Comparison of ENCODE assay signal across 8 cellular contexts in genomic region chr19:19032420-19033175, GRCh38. TPM values are rescaled to one million over a fixed set of nuclear protein-coding genes. Genes with fewer than 3 reads are reported as not detected.
A peak's percentile ranks its signal among the peaks of the same experiment; 100 is the strongest.
DNase-seq lines count a peak whose midpoint lies in the region; ATAC-seq and TF ChIP-seq lines count a peak whose summit lies in the region.

No MANE protein-coding gene starts in this region.

- peak overlapping the region; percentile 83 for H3K27ac Mint-ChIP-seq in activated T-cell treated with anti-CD3 and anti-CD28 coated beads, Interleukin-2, amount 50 U/mL, for 72 hours
- H3K27ac Mint-ChIP-seq in naive thymus-derived CD8-positive, alpha-beta T cell = peak overlapping the region; percentile 57 to 99 (median 95)
- H3K27ac Mint-ChIP-seq in stimulated activated memory B cell treated with anti-CD40 and anti-IgM and Interleukin-4, amounts not matched to agents 10 μg/mL and 1 μg/mL and 100 μg/mL, for 72 hours = peak overlapping the region; percentile 67

- DNase-seq in PC-9 (peak in 1 of 2 experiments; percentile 18), fibroblast of peridontal ligament (ENCODE audit: extremely low read depth) (peak; percentile 90)
- peak; percentile 81 to 93 for DNase-seq in activated T-cell treated with anti-CD3 and anti-CD28 coated beads, Interleukin-2, amount 50 U/mL, for 72 hours
- DNase-seq in naive thymus-derived CD8-positive, alpha-beta T cell = peak; percentile 69 to 94 (median 84)

- H3K4me2 ChIP-seq in BLaER1 (peak overlapping the region; percentile 84), PC-9 (peak overlapping the region; percentile 76)

- peak overlapping the region; percentile 88 for H3K4me3 ChIP-seq in BLaER1
- peak overlapping the region; percentile 94 for H3K4me3 ChIP-seq in HUES48 (ENCODE audit: low read depth, low read length)
- peak overlapping the region; percentile 70 for H3K4me3 ChIP-seq in PC-9

- TF ChIP-seq CTCF in PC-9 (conservative IDR thresholded peaks at IDR 0.05) = no peak; the same call in 1 of the 2 replicates

- H2AFZ ChIP-seq in PC-9 = peak overlapping the region; percentile 80

- H3K9ac ChIP-seq in BLaER1 = peak overlapping the region; percentile 94
- peak overlapping the region; percentile 78 for H3K9ac ChIP-seq in HUES48 (ENCODE audit: low read depth, low read length)

- H3K9me3 Mint-ChIP-seq in activated T-cell treated with anti-CD3 and anti-CD28 coated beads, Interleukin-2, amount 50 U/mL, for 72 hours = no peaks in the 10 kb centered on the region
- H3K9me3 Mint-ChIP-seq in naive thymus-derived CD8-positive, alpha-beta T cell = no peaks in the 10 kb centered on the region
- H3K9me3 Mint-ChIP-seq in stimulated activated memory B cell treated with anti-CD40 and anti-IgM and Interleukin-4, amounts not matched to agents 10 μg/mL and 1 μg/mL and 100 μg/mL, for 72 hours = no peaks in the 10 kb centered on the region

- H3K27ac ChIP-seq in BLaER1 (peak overlapping the region; percentile 97), HUES48 (ENCODE audit: low read depth, low read length) (peak overlapping the region; percentile 96), PC-9 (no peak overlapping the region)

- POLR2A ChIA-PET in PC-9 (lab: Charles Lee; ENCODE audit: unreplicated experiment) = no interaction called here
- POLR2A ChIA-PET in naive thymus-derived CD8-positive, alpha-beta T cell (lab: Charles Lee) = interaction anchor here (0.6 to 0.9 kb wide), 4 partner anchors 16 to 765 kb away, joined by 3 to 4 read pairs (median 3); partner anchors contain the start of gene UBA52

- H3K27me3 ChIP-seq in BLaER1 (no peaks in the 10 kb centered on the region), HUES48 (ENCODE audit: control insufficient read depth, insufficient read depth, low read length) (no peaks in the 10 kb centered on the region), PC-9 (ENCODE audit: insufficient read depth, low read depth) (no peaks in the 10 kb centered on the region)

- peaks cover 33% of the 10 kb centered on the region for H3K4me1 Mint-ChIP-seq in activated T-cell treated with anti-CD3 and anti-CD28 coated beads, Interleukin-2, amount 50 U/mL, for 72 hours (ENCODE audit: low read depth)
- H3K4me1 Mint-ChIP-seq in naive thymus-derived CD8-positive, alpha-beta T cell = peaks cover 16 to 49% (median 33%) of the 10 kb centered on the region in 4 donors
- H3K4me1 Mint-ChIP-seq in stimulated activated memory B cell treated with anti-CD40 and anti-IgM and Interleukin-4, amounts not matched to agents 10 μg/mL and 1 μg/mL and 100 μg/mL, for 72 hours = peaks cover 37% of the 10 kb centered on the region

- intact Hi-C loops in PC-9 (cut with micrococcal nuclease; ENCODE audit: unreplicated experiment) = no loop called here

- H3K36me3 ChIP-seq in BLaER1 (peaks cover 70% of the 10 kb centered on the region), HUES48 (ENCODE audit: control insufficient read depth, insufficient read depth, low read length) (peaks cover 51% of the 10 kb centered on the region), PC-9 (ENCODE audit: low read depth) (peaks cover 13% of the 10 kb centered on the region; the same call in 1 of the 2 replicates)

- peaks cover 12 to 17% of the 10 kb centered on the region in 2 donors for H3K36me3 Mint-ChIP-seq in activated T-cell treated with anti-CD3 and anti-CD28 coated beads, Interleukin-2, amount 50 U/mL, for 72 hours (ENCODE audit: insufficient read depth in 2 of 2)
- peaks cover 0 to 38% (median 5%) of the 10 kb centered on the region in 3 donors for H3K36me3 Mint-ChIP-seq in naive thymus-derived CD8-positive, alpha-beta T cell
- peaks cover 21% of the 10 kb centered on the region for H3K36me3 Mint-ChIP-seq in stimulated activated memory B cell treated with anti-CD40 and anti-IgM and Interleukin-4, amounts not matched to agents 10 μg/mL and 1 μg/mL and 100 μg/mL, for 72 hours

- peaks cover 34% of the 10 kb centered on the region for H3K4me1 ChIP-seq in BLaER1
- peaks cover 3% of the 10 kb centered on the region; the same call in 1 of the 2 replicates for H3K4me1 ChIP-seq in HUES48 (ENCODE audit: control insufficient read depth, insufficient read depth, low read length)
- H3K4me1 ChIP-seq in PC-9 (replicated peaks; ENCODE audit: insufficient read depth) = peaks cover 13% of the 10 kb centered on the region; the same call in 1 of the 2 replicates

- ATAC-seq in GM19397 (IDR thresholded peaks at IDR 0.05; ENCODE audit: unreplicated experiment) = peak; percentile 4
- peak; percentile 62 to 63 for ATAC-seq in activated T-cell treated with anti-CD3 and anti-CD28 coated beads, Interleukin-2, amount 50 U/mL, for 72 hours (replicated peaks in 1 of 2)
- ATAC-seq in naive thymus-derived CD8-positive, alpha-beta T cell = peak; percentile 58 to 72
- ATAC-seq in stimulated activated memory B cell treated with anti-CD40 and anti-IgM and Interleukin-4, amounts not matched to agents 10 μg/mL and 1 μg/mL and 100 μg/mL, for 72 hours = peak; percentile 59

- peaks cover 20% of the 10 kb centered on the region; the same call in 1 of the 2 replicates for H3F3A ChIP-seq in PC-9 (ENCODE audit: insufficient read depth, low read depth)

- no peaks in the 10 kb centered on the region for H3K27me3 Mint-ChIP-seq in activated T-cell treated with anti-CD3 and anti-CD28 coated beads, Interleukin-2, amount 50 U/mL, for 72 hours (ENCODE audit: low read depth)
- H3K27me3 Mint-ChIP-seq in naive thymus-derived CD8-positive, alpha-beta T cell = no peaks in the 10 kb centered on the region
- H3K27me3 Mint-ChIP-seq in stimulated activated memory B cell treated with anti-CD40 and anti-IgM and Interleukin-4, amounts not matched to agents 10 μg/mL and 1 μg/mL and 100 μg/mL, for 72 hours = no peaks in the 10 kb centered on the region

- CTCF ChIA-PET in PC-9 (lab: Charles Lee) = no interaction called here

- peak overlapping the region; percentile 93 to 96 for H3K4me3 Mint-ChIP-seq in activated T-cell treated with anti-CD3 and anti-CD28 coated beads, Interleukin-2, amount 50 U/mL, for 72 hours
- H3K4me3 Mint-ChIP-seq in naive thymus-derived CD8-positive, alpha-beta T cell = peak overlapping the region; percentile 77 to 99 (median 96)
- H3K4me3 Mint-ChIP-seq in stimulated activated memory B cell treated with anti-CD40 and anti-IgM and Interleukin-4, amounts not matched to agents 10 μg/mL and 1 μg/mL and 100 μg/mL, for 72 hours = peak overlapping the region; percentile 83

- H3K9me3 ChIP-seq in BLaER1 (peaks cover 10% of the 10 kb centered on the region), HUES48 (ENCODE audit: control insufficient read depth, insufficient read depth, low read length) (peaks cover 2% of the 10 kb centered on the region), PC-9 (ENCODE audit: insufficient read depth, low read depth) (no peaks in the 10 kb centered on the region)

- H3K79me2 ChIP-seq in PC-9 (ENCODE audit: low read depth) = peaks cover 65% of the 10 kb centered on the region

- H4K20me1 ChIP-seq in BLaER1 = peaks cover 80% of the 10 kb centered on the region
- H4K20me1 ChIP-seq in PC-9 (ENCODE audit: insufficient read depth) = peaks cover 7% of the 10 kb centered on the region; the same call in 1 of the 2 replicates

- BruUV-seq in PC-9 (replicated peaks; lab: Mats Ljungman, UMichigan) = TSS peak; percentile 30

- H3K9me2 ChIP-seq in PC-9 (ENCODE audit: insufficient read depth) = no peaks in the 10 kb centered on the region

RNA-seq across cellular contexts. Expression of gene SUGP2, which starts 0.7 kb away (rescaled TPM):
- 60.0 and 73.1 TPM in 2 replicates for total RNA-seq in PC-9 (2021)
- total RNA-seq in activated T-cell treated with anti-CD3 and anti-CD28 coated beads, Interleukin-2, amount 50 U/mL, for 72 hours = 100 to 1,000 TPM; 106 to 122 TPM
- 100 to 1,000 TPM; 128 to 136 TPM for total RNA-seq in naive thymus-derived CD8-positive, alpha-beta T cell
- 1 to 10 TPM; 7.4 to 8.2 (median 7.5) TPM for polyA plus RNA-seq in naive thymus-derived CD8-positive, alpha-beta T cell

RNA-seq across cellular contexts. Expression of gene ARMC6, which starts 0.8 kb away (rescaled TPM):
- 23.5 and 28.8 TPM in 2 replicates for total RNA-seq in PC-9 (2021)
- total RNA-seq in activated T-cell treated with anti-CD3 and anti-CD28 coated beads, Interleukin-2, amount 50 U/mL, for 72 hours = 10 to 100 TPM; 20.4 to 22.8 TPM
- total RNA-seq in naive thymus-derived CD8-positive, alpha-beta T cell = 10 to 100 TPM; 18.1 to 18.4 TPM
- 10 to 100 TPM; 29.5 to 42.4 (median 38.2) TPM for polyA plus RNA-seq in naive thymus-derived CD8-positive, alpha-beta T cell

RNA-seq across cellular contexts. Expression of gene SLC25A42, which starts 31.2 kb away (rescaled TPM):
- total RNA-seq in PC-9 (2021) = 5.8 and 6.9 TPM in 2 replicates
- 10 to 100 TPM; 18.2 to 27.7 TPM for total RNA-seq in activated T-cell treated with anti-CD3 and anti-CD28 coated beads, Interleukin-2, amount 50 U/mL, for 72 hours
- total RNA-seq in naive thymus-derived CD8-positive, alpha-beta T cell = 10 to 100 TPM; 32.0 to 33.6 TPM
- polyA plus RNA-seq in naive thymus-derived CD8-positive, alpha-beta T cell = 10 to 100 TPM in 1 of 3 donors, 1 to 10 TPM in 2; 6.2 to 14.5 (median 8.4) TPM

Comparison
In these comparisons a context has a peak if more than half of its experiments do, and no peak if none do; other contexts are left out.
1. ATAC-seq: peak in every context shown above with its lines; median percentile 65 in naive thymus-derived CD8-positive, alpha-beta T cell; 62 in activated T-cell treated with anti-CD3 and anti-CD28 coated beads, Interleukin-2, amount 50 U/mL, for 72 hours; 59 in stimulated activated memory B cell treated with anti-CD40 and anti-IgM and Interleukin-4, amounts not matched to agents 10 μg/mL and 1 μg/mL and 100 μg/mL, for 72 hours; 4 in GM19397.